8 cellular contexts compared by ENCODE assay signal in the genomic region with DNA sequence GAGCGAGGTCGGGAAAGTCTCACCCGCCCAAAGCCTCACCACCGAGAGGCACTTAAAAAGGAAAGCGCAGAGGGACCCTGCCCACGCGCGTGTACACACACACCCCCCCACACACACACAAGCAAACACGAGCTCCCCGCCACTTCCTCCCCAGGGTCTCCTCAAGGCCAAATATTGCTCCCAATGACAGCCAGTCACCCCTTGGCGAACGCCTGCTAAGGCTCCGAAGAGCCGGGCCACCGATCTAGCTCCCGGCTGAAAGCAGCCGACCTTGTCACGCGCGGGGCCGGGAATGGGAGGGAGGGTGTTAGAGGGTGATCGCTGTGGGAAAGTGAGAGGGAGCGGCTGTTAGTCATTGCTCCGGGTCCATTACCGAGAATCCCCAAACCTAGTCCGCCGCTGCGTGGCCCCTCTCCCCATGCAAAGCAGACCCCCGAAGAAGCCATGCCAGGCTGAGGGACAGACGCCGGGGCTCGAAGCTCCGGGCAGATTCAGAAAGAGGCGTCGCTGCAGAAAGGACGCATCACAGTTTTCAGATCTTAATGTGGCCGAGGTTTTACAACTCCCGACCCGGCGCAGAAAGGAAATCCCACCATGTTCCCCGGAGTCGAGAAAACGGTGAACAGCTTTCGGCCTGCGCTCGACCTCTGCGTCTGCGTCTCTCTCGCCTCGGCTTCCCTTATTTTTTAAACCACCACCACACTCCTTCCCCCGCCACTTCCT. TPM values are rescaled to one million over a fixed set of nuclear protein-coding genes. Genes with fewer than 3 reads are reported as not detected.
DNase-seq lines count a peak whose midpoint lies in the region; ATAC-seq and TF ChIP-seq lines count a peak whose summit lies in the region.

No MANE protein-coding gene starts in this region.

- H3K14ac ChIP-seq in trophoblast cell (ENCODE audit: low read length): peak overlapping the region; percentile 67

- H4K91ac ChIP-seq in trophoblast cell (ENCODE audit: low read depth, low read length): peak overlapping the region; percentile 64

- peaks cover 60% of the 10 kb centered on the region for H3K27me3 Mint-ChIP-seq in activated CD8-positive, alpha-beta T cell treated with anti-CD3 and anti-CD28 coated beads, Interleukin-2, amount 10 ng/mL, durations not matched to agents 7 days and 5 days (ENCODE audit: low read depth)
- peaks cover 14% of the 10 kb centered on the region for H3K27me3 Mint-ChIP-seq in glutamatergic neuron (ENCODE audit: unreplicated experiment)

- H2AK5ac ChIP-seq in trophoblast cell (ENCODE audit: low read length): no peak overlapping the region

- H2BK120ac ChIP-seq in trophoblast cell (ENCODE audit: insufficient read depth, low read length, poor library complexity): peak overlapping the region; percentile 44

- TF ChIP-seq CTCF in BJ (IDR thresholded peaks at IDR 0.05; ENCODE audit: insufficient read depth, low read depth, low read length) (no peak), glutamatergic neuron (IDR thresholded peaks at IDR 0.05; ENCODE audit: partially characterized antibody, unreplicated experiment) (no peak)

- peak overlapping the region; percentile 83 for H3K9ac ChIP-seq in trophoblast cell (ENCODE audit: low read length)

- H3K36me3 ChIP-seq in BJ (ENCODE audit: control insufficient read depth, insufficient read depth, low read length): peaks cover 8% of the 10 kb centered on the region
- peaks cover 9 to 13% of the 10 kb centered on the region in 2 experiments for H3K36me3 ChIP-seq in trophoblast cell (ENCODE audit: control insufficient read depth in 1 of 2, insufficient read depth in 2 of 2, low read length in 2 of 2)

- no peaks in the 10 kb centered on the region for H3K9me3 ChIP-seq in trophoblast cell (ENCODE audit: insufficient read depth, low read depth, low read length)

- H4K8ac ChIP-seq in trophoblast cell (ENCODE audit: low read depth, low read length): peak overlapping the region; percentile 15

- H3K4ac ChIP-seq in trophoblast cell (ENCODE audit: low read depth, low read length): peak overlapping the region; percentile 61

- peaks cover 36% of the 10 kb centered on the region for H3K4me1 Mint-ChIP-seq in activated CD8-positive, alpha-beta T cell treated with anti-CD3 and anti-CD28 coated beads, Interleukin-2, amount 10 ng/mL, durations not matched to agents 7 days and 5 days (ENCODE audit: low read depth)
- peaks cover 12% of the 10 kb centered on the region for H3K4me1 Mint-ChIP-seq in glutamatergic neuron (ENCODE audit: low read depth, unreplicated experiment)

- H3K4me3 ChIP-seq in BJ (ENCODE audit: low read depth, low read length): peak overlapping the region; percentile 57
- peak overlapping the region; percentile 80 for H3K4me3 ChIP-seq in trophoblast cell (ENCODE audit: low read depth, low read length)

- no peak overlapping the region for H3K23ac ChIP-seq in trophoblast cell (ENCODE audit: low read length)

- H3K4me3 Mint-ChIP-seq in activated CD8-positive, alpha-beta T cell treated with anti-CD3 and anti-CD28 coated beads, Interleukin-2, amount 10 ng/mL, durations not matched to agents 7 days and 5 days: peak overlapping the region; percentile 70
- peak overlapping the region; percentile 98 for H3K4me3 Mint-ChIP-seq in glutamatergic neuron (ENCODE audit: unreplicated experiment)

- peaks cover 11 to 28% of the 10 kb centered on the region in 2 experiments for H3K4me1 ChIP-seq in trophoblast cell (ENCODE audit: control insufficient read depth in 1 of 2, insufficient read depth in 2 of 2, low read length in 2 of 2)

- H2AFZ ChIP-seq in trophoblast cell (ENCODE audit: insufficient read depth, low read length, poor library complexity): no peak overlapping the region

- H3K27me3 ChIP-seq in BJ (ENCODE audit: control insufficient read depth, insufficient read depth, low read length) (peaks cover 6% of the 10 kb centered on the region), trophoblast cell (ENCODE audit: insufficient read depth, low read length) (no peaks in the 10 kb centered on the region)

- peaks cover 14% of the 10 kb centered on the region for H3K79me2 ChIP-seq in trophoblast cell (ENCODE audit: control insufficient read depth, insufficient read depth, low read length, poor library complexity)

- DNase-seq in BJ (ENCODE audit: low read depth) (no peak), HEK293T (ENCODE audit: extremely low spot score) (peak; percentile 31), glutamatergic neuron (peak; percentile 53), trophoblast cell (peak in 1 of 2 donors; percentile 47), hippocampal formation (lab: John Stamatoyannopoulos, UW) (no peak), NCI-H2227 (lab: John Stamatoyannopoulos, UW; ENCODE audit: unreplicated experiment) (no peak), RPMI8226 (no peak)
- peak; percentile 37 for DNase-seq in activated CD8-positive, alpha-beta T cell treated with anti-CD3 and anti-CD28 coated beads, Interleukin-2, amount 10 ng/mL, durations not matched to agents 7 days and 5 days

- no peak overlapping the region for H3K27ac Mint-ChIP-seq in activated CD8-positive, alpha-beta T cell treated with anti-CD3 and anti-CD28 coated beads, Interleukin-2, amount 10 ng/mL, durations not matched to agents 7 days and 5 days
- peak overlapping the region; percentile 6 for H3K27ac Mint-ChIP-seq in glutamatergic neuron (ENCODE audit: unreplicated experiment)

- peak overlapping the region; percentile 70 for H3K27ac ChIP-seq in trophoblast cell (ENCODE audit: low read depth, low read length)

- peak; percentile 25 for ATAC-seq in activated CD8-positive, alpha-beta T cell treated with anti-CD3 and anti-CD28 coated beads, Interleukin-2, amount 10 ng/mL, durations not matched to agents 7 days and 5 days

- H3K36me3 Mint-ChIP-seq in activated CD8-positive, alpha-beta T cell treated with anti-CD3 and anti-CD28 coated beads, Interleukin-2, amount 10 ng/mL, durations not matched to agents 7 days and 5 days (ENCODE audit: low read depth): no peaks in the 10 kb centered on the region
- peaks cover 7% of the 10 kb centered on the region for H3K36me3 Mint-ChIP-seq in glutamatergic neuron (ENCODE audit: unreplicated experiment)

- WGBS in trophoblast cell (ENCODE audit: extremely low coverage, insufficient coverage, insufficient read length): no CpG with 5 or more reads among the region's 51 CpGs

- peak overlapping the region; percentile 21 for H2BK12ac ChIP-seq in trophoblast cell (ENCODE audit: low read length)

- H2BK5ac ChIP-seq in trophoblast cell (ENCODE audit: low read depth, low read length, poor library complexity): peak overlapping the region; percentile 63

- no peak overlapping the region for H4K12ac ChIP-seq in trophoblast cell (ENCODE audit: low read depth, low read length)

- peaks cover 38% of the 10 kb centered on the region for H3K79me1 ChIP-seq in trophoblast cell (ENCODE audit: low read length)

- POLR2A ChIA-PET in BJ (lab: Charles Lee): interaction anchor here (0.5 to 0.7 kb wide), 7 partner anchors 11 to 1005 kb away, joined by 3 to 7 read pairs (median 4); no protein-coding TSS in a partner anchor
- POLR2A ChIA-PET in HEK293T (lab: Yijun Ruan, JAX): interaction anchor here (0.6 to 2.7 kb wide), 11 partner anchors 10 to 905 kb away, joined by 3 to 20 read pairs (median 4); a partner anchor contains a TSS
- POLR2A ChIA-PET in activated CD8-positive, alpha-beta T cell treated with anti-CD3 and anti-CD28 coated beads, Interleukin-2, amount 10 ng/mL, durations not matched to agents 7 days and 5 days (lab: Charles Lee): interaction anchor here (0.6 kb wide), 1 partner anchor 62 kb away, joined by 3 read pairs; no protein-coding TSS in a partner anchor

- H3K9me3 Mint-ChIP-seq in activated CD8-positive, alpha-beta T cell treated with anti-CD3 and anti-CD28 coated beads, Interleukin-2, amount 10 ng/mL, durations not matched to agents 7 days and 5 days (ENCODE audit: insufficient read depth): no peaks in the 10 kb centered on the region
- H3K9me3 Mint-ChIP-seq in glutamatergic neuron (ENCODE audit: unreplicated experiment): peaks cover 13% of the 10 kb centered on the region

- CTCF ChIA-PET in BJ (lab: Yijun Ruan, JAX) (interaction anchor here (0.7 to 1.9 kb wide), 9 partner anchors 10 to 416 kb away, joined by 3 to 9 read pairs (median 3); no protein-coding TSS in a partner anchor), HEK293T (lab: Yijun Ruan, JAX) (interaction anchor here (0.7 kb wide), 1 partner anchor 141 kb away, joined by 3 read pairs; no protein-coding TSS in a partner anchor)
- CTCF ChIA-PET in activated CD8-positive, alpha-beta T cell treated with anti-CD3 and anti-CD28 coated beads, Interleukin-2, amount 10 ng/mL, durations not matched to agents 7 days and 5 days (lab: Charles Lee): interaction anchor here (1.9 kb wide), 1 partner anchor 394 kb away, joined by 5 read pairs; no protein-coding TSS in a partner anchor

- peak overlapping the region; percentile 65 for H3K18ac ChIP-seq in trophoblast cell (ENCODE audit: low read length)

- H3K4me2 ChIP-seq in trophoblast cell (ENCODE audit: low read length): peak overlapping the region; percentile 86

TF ChIP-seq in HEK293T, 16 proteins besides CTCF, POLR2A, EP300 and RAD21:
- TF ChIP-seq L3MBTL2 (conservative IDR thresholded peaks at IDR 0.05) (peak; percentile 46), FOXM1 (IDR thresholded peaks at IDR 0.05; ENCODE audit: borderline replicate concordance) (no peak)

RNA-seq across cellular contexts. Expression of a gene that starts 2.6 kb away (rescaled TPM):
- 9.3 and 10.1 TPM in 2 replicates for polyA plus RNA-seq in BJ (2011; rRNA removed)
- 6.4 and 7.0 TPM in 2 replicates for polyA minus RNA-seq in BJ (2011; rRNA and poly(A)+ RNA removed)
- not detected for total RNA-seq in activated CD8-positive, alpha-beta T cell treated with anti-CD3 and anti-CD28 coated beads, Interleukin-2, amount 10 ng/mL, durations not matched to agents 7 days and 5 days
- total RNA-seq in glutamatergic neuron (ENCODE audit: unreplicated experiment): 3.7 TPM
- 16.6 and 17.9 TPM in 2 replicates for polyA plus RNA-seq in trophoblast cell (2013)

Comparison
In these comparisons a context has a peak if more than half of its experiments do, and no peak if none do; other contexts are left out.
1. DNase-seq: peak in HEK293T (single experiment), activated CD8-positive, alpha-beta T cell treated with anti-CD3 and anti-CD28 coated beads, Interleukin-2, amount 10 ng/mL, durations not matched to agents 7 days and 5 days (single experiment) and glutamatergic neuron (single experiment); none in BJ (single experiment), hippocampal formation (0 of 2), NCI-H2227 (single experiment) and RPMI8226 (single experiment).